ENCODE assay signal across 8 cellular contexts in the genomic region with DNA sequence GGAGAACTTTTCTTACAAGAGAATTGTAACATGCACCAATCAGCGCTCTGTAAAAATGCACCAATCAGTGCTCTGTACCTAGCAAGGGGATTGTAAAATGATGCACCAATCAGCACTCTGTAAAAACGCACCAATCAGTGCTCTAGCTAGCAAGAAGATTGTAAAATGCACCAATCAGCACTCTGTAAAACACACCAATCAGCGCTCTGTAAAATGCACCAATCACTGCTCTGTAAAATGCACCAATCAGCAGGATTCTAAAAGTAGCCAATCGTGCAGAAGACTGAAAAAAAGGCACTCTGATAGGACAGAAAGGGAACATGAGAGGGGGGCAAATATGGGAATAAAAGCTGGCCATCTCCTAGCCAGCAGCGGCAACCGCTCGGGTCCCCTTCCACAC.
"Had no signal": no experiment of that assay in that cellular context is flagged by ENCODE, and none has a peak within 500 bp of the region (broad histone marks: within the 10 kb centered on the region; RNA-seq: fewer than 3 reads in every experiment).

No MANE protein-coding gene starts in this region.

- FAIRE-seq: HTR-8/SVneo had no signal

- H3K36me3 ChIP-seq: HAP-1 had no signal

- H3K4me3 ChIP-seq: GM23248, HAP-1 had no signal

- H3K9me3 ChIP-seq: HAP-1 had no signal

- H3K9ac ChIP-seq: GM23248 had no signal

- ATAC-seq: HCT116 had no signal

- H3K27ac ChIP-seq: GM23248 had no signal

- DNase-seq: GM23248, GOT3, H7, IMR-90, KBM-7 had no signal

- H2AFZ ChIP-seq: GM23248 had no signal
